ENCODE assay signal across 1 cellular context in the genomic region with DNA sequence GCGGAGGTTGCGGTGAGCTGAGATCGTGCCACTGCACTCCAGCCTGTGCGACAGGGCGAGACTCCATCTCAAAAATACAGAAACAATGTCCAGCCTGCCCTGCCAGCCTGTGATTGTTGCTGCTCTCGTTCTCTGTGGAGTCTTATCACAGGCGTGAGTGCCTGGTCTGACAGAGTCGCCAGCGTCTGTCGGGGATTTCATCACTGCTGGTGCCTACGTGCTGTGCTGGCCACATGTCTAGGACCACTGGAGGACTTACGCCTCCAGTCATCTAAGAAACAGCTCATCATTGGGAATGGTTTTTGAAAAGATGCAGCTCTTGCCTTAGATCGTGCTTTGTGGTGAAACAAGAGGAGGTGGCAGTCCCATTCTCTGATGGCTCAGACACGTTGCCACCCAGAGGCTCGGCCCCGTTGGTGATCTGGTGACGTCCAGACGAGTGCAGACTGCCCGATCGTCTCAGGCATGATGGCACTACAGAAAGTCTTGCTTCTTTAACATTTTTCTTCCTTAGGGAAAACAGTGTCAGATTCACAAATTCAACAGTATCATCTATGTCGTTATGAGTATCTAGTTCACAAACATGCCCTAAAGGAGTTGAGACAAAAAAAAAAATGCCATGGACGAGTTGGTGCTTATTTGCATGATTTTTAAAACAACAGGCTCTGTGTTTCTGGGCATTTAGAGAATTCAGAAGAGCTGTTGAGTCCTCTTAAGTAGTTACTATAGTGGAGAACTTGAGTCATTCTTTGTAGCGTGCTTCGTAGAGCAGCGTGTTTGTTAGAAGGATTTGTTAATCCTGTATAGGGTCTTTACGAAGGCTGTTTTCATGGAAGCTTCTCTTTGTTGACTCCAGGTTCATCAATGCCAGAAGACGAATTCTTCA.
TF ChIP-seq lines count a peak whose summit lies in the region.

No MANE protein-coding gene starts in this region.

TF ChIP-seq in IMR-90, 13 proteins besides CTCF, POLR2A, EP300 and RAD21:
- TF ChIP-seq MAFK (IDR thresholded peaks at IDR 0.05; ENCODE audit: low read depth, low read length) = no peak
- TF ChIP-seq BHLHE40 (IDR thresholded peaks at IDR 0.05; ENCODE audit: low read depth, low read length) = no peak
- TF ChIP-seq SMC3 (IDR thresholded peaks at IDR 0.05; ENCODE audit: low read depth, low read length) = no peak
- TF ChIP-seq ELK1 (IDR thresholded peaks at IDR 0.05; ENCODE audit: borderline replicate concordance, low read depth, low read length) = no peak
- TF ChIP-seq NFE2L2 (IDR thresholded peaks at IDR 0.05; ENCODE audit: low read depth, low read length) = no peak
